21 cellular contexts compared by ENCODE assay signal in the genomic region with DNA sequence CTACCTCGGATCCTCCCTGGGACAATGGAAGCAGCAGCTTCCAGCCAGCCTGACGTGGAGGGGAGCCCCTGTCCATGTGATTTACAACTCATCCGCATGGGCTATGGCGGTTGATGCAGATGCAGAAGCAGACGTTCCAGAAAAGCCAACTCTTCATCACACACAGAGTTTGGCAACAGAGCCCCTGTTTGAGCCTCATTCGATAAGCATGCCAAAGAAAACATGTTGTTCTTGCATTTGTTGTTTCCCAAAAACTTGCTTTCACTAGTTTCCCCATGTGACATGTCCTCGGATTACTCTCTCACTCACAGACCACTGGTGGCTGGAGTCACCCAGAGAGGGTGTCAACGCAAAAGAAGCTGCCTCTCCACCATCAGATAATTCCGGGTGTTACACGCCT. TPM values are rescaled to one million over a fixed set of nuclear protein-coding genes. Genes with fewer than 3 reads are reported as not detected.
DNase-seq lines count a peak whose midpoint lies in the region; ATAC-seq and TF ChIP-seq lines count a peak whose summit lies in the region.
"Had no signal": no experiment of that assay in that cellular context is flagged by ENCODE, and none has a peak within 500 bp of the region (broad histone marks: within the 10 kb centered on the region; RNA-seq: fewer than 3 reads in every experiment).

No MANE protein-coding gene starts in this region.

- POLR2A ChIA-PET in HEK293T (lab: Yijun Ruan, JAX), result no interaction called here

- H3K4me3 ChIP-seq in adipocyte (ENCODE audit: low read length) (peak overlapping the region; percentile 3), fibroblast of villous mesenchyme (ENCODE audit: low read depth, low read length) (no peak overlapping the region), thoracic aorta (no peak overlapping the region)
- H3K4me3 ChIP-seq: PC-9, SJSA1 had no signal

- H3K27ac ChIP-seq in thoracic aorta, result peak overlapping the region; percentile 64 to 71
- H3K27ac ChIP-seq: epithelial cell of prostate, PC-9, SJSA1 had no signal

- CTCF ChIA-PET in HEK293T (lab: Yijun Ruan, JAX), result interaction anchor here (1.4 kb wide), 1 partner anchor 10 kb away, joined by 3 read pairs; no protein-coding TSS in a partner anchor

- H3K9ac ChIP-seq in adipocyte (ENCODE audit: low read length), result peak overlapping the region; percentile 47

- H3K36me3 ChIP-seq in adipocyte (ENCODE audit: control insufficient read depth, insufficient read depth, low read length, severe bottlenecking) (peaks cover 34% of the 10 kb centered on the region), thoracic aorta (peaks cover 53% of the 10 kb centered on the region)
- H3K36me3 ChIP-seq: SJSA1 had no signal

- ATAC-seq in thoracic aorta (ENCODE audit: insufficient number of reproducible peaks, low FRiP score, low read depth) (no peak), HG03280 (IDR thresholded peaks at IDR 0.05; ENCODE audit: unreplicated experiment) (no peak)
- ATAC-seq: activated CD8-positive, alpha-beta T cell treated with anti-CD3 and anti-CD28 coated beads, Interleukin-2, amount 10 ng/mL, durations not matched to agents 7 days and 5 days; stimulated activated naive CD8-positive, alpha-beta T cell treated with anti-CD3 and anti-CD28 coated beads, Interleukin-15, amount 100 ng/mL, for 72 hours had no signal

- H3K9me3 ChIP-seq in adipocyte (ENCODE audit: control insufficient read depth, low read length) (no peaks in the 10 kb centered on the region), thoracic aorta (no peaks in the 10 kb centered on the region)
- H3K9me3 ChIP-seq: SJSA1 had no signal

- DNase-seq in adipocyte (ENCODE audit: low read depth) (no peak), fibroblast of villous mesenchyme (ENCODE audit: low read depth) (peak; percentile 27), mucosa of gallbladder (ENCODE audit: low spot score) (peak; percentile 40), thoracic aorta (ENCODE audit: low spot score) (no peak), NCI-H2196 treated with DMSO at 0.1 percent for 48 hours (lab: John Stamatoyannopoulos, UW; ENCODE audit: unreplicated experiment) (no peak), HEK293T (ENCODE audit: extremely low spot score) (no peak)
- no peak for DNase-seq in activated naive CD4-positive, alpha-beta T cell treated with Interleukin-2 at 50 U/mL for 16 hours
- DNase-seq: activated B cell treated with CpG ODN at 0.5 μM for 24 hours; activated CD8-positive, alpha-beta T cell treated with anti-CD3 and anti-CD28 coated beads, Interleukin-2, amount 10 ng/mL, durations not matched to agents 7 days and 5 days; activated T-cell treated with anti-CD3 and anti-CD28 coated beads, Interleukin-2, amount 50 U/mL, for 48 hours; CD8-positive, alpha-beta memory T cell; DMS79; glutamatergic neuron; NCI-H1694; NCI-H82; PC-9; stimulated activated naive CD8-positive, alpha-beta T cell treated with anti-CD3 and anti-CD28 coated beads, Interleukin-15, amount 100 ng/mL, for 72 hours had no signal

- H3K4me1 ChIP-seq in adipocyte (ENCODE audit: control insufficient read depth, insufficient read depth, low read length) (peaks cover 44% of the 10 kb centered on the region), thoracic aorta (ENCODE audit: control insufficient read depth in 1 of 2, low read depth in 2 of 2) (peaks cover 40 to 79% of the 10 kb centered on the region in 2 donors)
- H3K4me1 ChIP-seq: SJSA1 had no signal

- H3K27me3 ChIP-seq in adipocyte (replicated peaks; ENCODE audit: control insufficient read depth, insufficient read depth, low read length), result no peaks in the 10 kb centered on the region
- H3K27me3 ChIP-seq in thoracic aorta (replicated peaks; ENCODE audit: insufficient read depth), result no peaks in the 10 kb centered on the region
- H3K27me3 ChIP-seq: SJSA1 had no signal

- no peak for TF ChIP-seq CTCF in fibroblast of villous mesenchyme (IDR thresholded peaks at IDR 0.05; ENCODE audit: insufficient read depth, low read depth, low read length)
- TF ChIP-seq CTCF in thoracic aorta (IDR thresholded peaks at IDR 0.05), result no peak

TF ChIP-seq in HEK293T, 16 proteins besides CTCF, POLR2A, EP300 and RAD21:
- TF ChIP-seq CTBP1 (IDR thresholded peaks at IDR 0.05; ENCODE audit: borderline replicate concordance), result no peak

RNA-seq across cellular contexts. Expression of gene TC2N, which starts 16.4 kb away (rescaled TPM):
- total RNA-seq in fibroblast of villous mesenchyme (0.97 and 1.3 TPM in 2 replicates), mucosa of gallbladder (104 TPM), thoracic aorta (100 to 1,000 TPM; 146 to 172 TPM)
- total RNA-seq: myocyte had no signal

Comparison
In these comparisons a context has a peak if more than half of its experiments do, and no peak if none do; other contexts are left out.
1. DNase-seq: peak in fibroblast of villous mesenchyme (single experiment) and mucosa of gallbladder (single experiment); none in adipocyte (single experiment), thoracic aorta (single experiment), activated naive CD4-positive, alpha-beta T cell treated with Interleukin-2 at 50 U/mL for 16 hours (single experiment), NCI-H2196 treated with DMSO at 0.1 percent for 48 hours (single experiment) and HEK293T (single experiment).
2. RNA of gene TC2N, which starts 16.4 kb away (total RNA-seq): 146 to 172 TPM in thoracic aorta and 104 TPM in mucosa of gallbladder (single experiment); 0.97 to 1.3 TPM in fibroblast of villous mesenchyme; every median in the first group is over 10 times any median in the second.